8 cellular contexts compared by ENCODE assay signal in genomic region chr2:32948266-32948665, GRCh38. TPM values are rescaled to one million over a fixed set of nuclear protein-coding genes. Genes with fewer than 3 reads are reported as not detected.
DNase-seq lines count a peak whose midpoint lies in the region; ATAC-seq and TF ChIP-seq lines count a peak whose summit lies in the region.
"Had no signal": no experiment of that assay in that cellular context is flagged by ENCODE, and none has a peak within 500 bp of the region (broad histone marks: within the 10 kb centered on the region; RNA-seq: fewer than 3 reads in every experiment).

No MANE protein-coding gene starts in this region.

- H3K36me3 ChIP-seq in hepatocyte (replicated peaks; ENCODE audit: insufficient read depth, low read depth) (no peaks in the 10 kb centered on the region), smooth muscle cell (ENCODE audit: low read depth) (no peaks in the 10 kb centered on the region)

- H3K4me3 ChIP-seq in HFF-Myc (replicated peaks; ENCODE audit: low read depth, low read length) (peak overlapping the region; percentile 55), WI38 (ENCODE audit: low read depth, low read length) (peak overlapping the region; percentile 72), hepatocyte (peak overlapping the region; percentile 97), smooth muscle cell (peak overlapping the region; percentile 95)

- H3K27me3 ChIP-seq in hepatocyte: no peaks in the 10 kb centered on the region
- no peaks in the 10 kb centered on the region for H3K27me3 ChIP-seq in smooth muscle cell (ENCODE audit: low read depth)

- H3K9ac ChIP-seq in smooth muscle cell (ENCODE audit: low read depth): no peak overlapping the region

- H3K9me2 ChIP-seq in hepatocyte (replicated peaks; ENCODE audit: insufficient read depth): no peaks in the 10 kb centered on the region

- H4K20me1 ChIP-seq in hepatocyte (ENCODE audit: insufficient read depth, poor library complexity, severe bottlenecking) (no peaks in the 10 kb centered on the region), smooth muscle cell (ENCODE audit: low read depth) (peaks cover 5% of the 10 kb centered on the region)

- TF ChIP-seq CTCF in HFF-Myc (IDR thresholded peaks at IDR 0.05; ENCODE audit: low read depth, low read length, missing control alignments) (no peak), WI38 (IDR thresholded peaks at IDR 0.05; ENCODE audit: low read depth, low read length) (no peak), hepatocyte (IDR thresholded peaks at IDR 0.05; ENCODE audit: poor library complexity) (no peak), smooth muscle cell (IDR thresholded peaks at IDR 0.05; ENCODE audit: borderline replicate concordance, insufficient read depth, poor library complexity, severe bottlenecking) (no peak)

- H3K9me3 ChIP-seq in hepatocyte (ENCODE audit: low read depth) (no peaks in the 10 kb centered on the region), smooth muscle cell (replicated peaks; ENCODE audit: low read depth) (no peaks in the 10 kb centered on the region)

- 42% methylated on average over 3 of the region's 3 CpGs for WGBS in hepatocyte (ENCODE audit: low lambda C conversion rate, missing lambda C conversion rate)
- 68% methylated on average over 3 of the region's 3 CpGs for whole genome bisulfite sequencing in smooth muscle cell (ENCODE audit: low lambda C conversion rate)

- H2AFZ ChIP-seq in hepatocyte: peak overlapping the region; percentile 57
- H2AFZ ChIP-seq in smooth muscle cell (ENCODE audit: low read depth): no peak overlapping the region

- DNase-seq in HFF-Myc (ENCODE audit: extremely low read depth, low read depth): no peak
- DNase-seq in hepatocyte (ENCODE audit: low spot score): no peak
- DNase-seq in smooth muscle cell (lab: John Stamatoyannopoulos, UW; ENCODE audit: unreplicated experiment): no peak
- DNase-seq in DMS153 treated with DMSO at 0.1 percent for 48 hours (lab: John Stamatoyannopoulos, UW; ENCODE audit: unreplicated experiment): no peak
- DNase-seq: NK-92 treated with Interleukin-12 subunit alpha and Interleukin-12 subunit beta, amount 100 ng/mL, for 24 hours had no signal

- H3K27ac ChIP-seq in hepatocyte (peak overlapping the region; percentile 96), smooth muscle cell (ENCODE audit: low read depth) (no peak overlapping the region)

- H3K4me1 ChIP-seq in hepatocyte (ENCODE audit: insufficient read depth) (peaks cover 5% of the 10 kb centered on the region), smooth muscle cell (ENCODE audit: low read depth) (peaks cover 9% of the 10 kb centered on the region)

- ATAC-seq in GM18909 (IDR thresholded peaks at IDR 0.05; ENCODE audit: poor library complexity, unreplicated experiment) (no peak), GM21367 (IDR thresholded peaks at IDR 0.05; ENCODE audit: unreplicated experiment) (no peak)

- H3K4me2 ChIP-seq in hepatocyte (peak overlapping the region; percentile 91), smooth muscle cell (peak overlapping the region; percentile 96)

- H3F3A ChIP-seq in smooth muscle cell (ENCODE audit: low read depth): no peaks in the 10 kb centered on the region

- H3K79me2 ChIP-seq in hepatocyte (peaks cover 33% of the 10 kb centered on the region), smooth muscle cell (ENCODE audit: low read depth) (no peaks in the 10 kb centered on the region)

RNA-seq across cellular contexts. Expression of gene LTBP1, which starts 1.5 kb away (rescaled TPM):
- 60.9 and 68.9 TPM in 2 replicates for total RNA-seq in hepatocyte
- polyA plus RNA-seq in hepatocyte: 29.5 and 35.6 TPM in 2 replicates
- total RNA-seq in smooth muscle cell: 250 and 307 TPM in 2 replicates
- 114 and 146 TPM in 2 replicates for polyA plus RNA-seq in smooth muscle cell
